Comparison of ENCODE assay signal across 13 cellular contexts in the genomic region with DNA sequence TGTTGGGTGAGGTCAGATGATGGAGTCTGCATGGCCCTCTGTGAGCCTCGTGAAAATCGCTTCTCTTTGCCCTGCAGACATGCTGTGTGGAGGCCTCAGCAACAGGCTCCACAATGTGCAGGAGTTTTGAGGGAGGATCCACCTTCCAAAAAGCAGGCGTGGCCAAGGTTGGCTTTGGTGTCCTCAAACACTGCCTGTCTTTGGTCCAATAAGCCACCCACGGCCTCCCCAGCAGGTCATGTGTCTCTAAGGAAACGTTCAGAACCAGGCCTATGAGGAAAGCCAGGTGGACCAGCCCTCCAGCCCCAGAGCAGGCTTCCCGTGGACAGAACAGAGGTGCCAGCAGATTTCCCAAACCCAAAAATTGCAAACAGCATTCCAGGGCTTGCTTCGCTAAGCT.
DNase-seq lines count a peak whose midpoint lies in the region; ATAC-seq and TF ChIP-seq lines count a peak whose summit lies in the region.
"Had no signal": no experiment of that assay in that cellular context is flagged by ENCODE, and none has a peak within 500 bp of the region (broad histone marks: within the 10 kb centered on the region; RNA-seq: fewer than 3 reads in every experiment).

No MANE protein-coding gene starts in this region.

- H2BK120ac ChIP-seq in neuronal stem cell (ENCODE audit: low read depth, low read length): no peak overlapping the region

- DNase-seq in cardiac muscle cell (ENCODE audit: low read depth in 1 of 2, low spot score in 1 of 2) (no peak), Right ventricle myocardium inferior (ENCODE audit: missing footprints) (no peak), neuronal stem cell (ENCODE audit: low spot score) (no peak), NCI-H226 (no peak), GM10266 (ENCODE audit: extremely low spot score) (no peak)
- peak; percentile 35 for DNase-seq in Jurkat, Clone E6-1 (ENCODE audit: low read depth, low spot score)
- DNase-seq: Caco-2; CD4-positive, alpha-beta T cell; GDM1; GOT3; H9 had no signal

- H4K20me1 ChIP-seq in BLaER1 treated with 17β-estradiol and CSF1 and Interleukin-3, amounts not matched to agents 10 nM and 100 nM: no peaks in the 10 kb centered on the region

- H3K23ac ChIP-seq in neuronal stem cell (ENCODE audit: low read depth, low read length, poor library complexity): peak overlapping the region; percentile 68

- peaks cover 31% of the 10 kb centered on the region for H3K4me1 ChIP-seq in cardiac muscle cell (ENCODE audit: low read depth)
- H3K4me1 ChIP-seq in BLaER1 treated with 17β-estradiol and CSF1 and Interleukin-3, amounts not matched to agents 10 nM and 100 nM: peaks cover 30 to 39% (median 35%) of the 10 kb centered on the region in 10 experiments
- H3K4me1 ChIP-seq in neuronal stem cell (ENCODE audit: control insufficient read depth in 2 of 2, insufficient read depth in 1 of 2, low read depth in 1 of 2, low read length in 2 of 2): peaks cover 0 to 1% of the 10 kb centered on the region in 2 donors
- H3K4me1 ChIP-seq: Caco-2 had no signal

- ATAC-seq in Right ventricle myocardium inferior: no peak

- no peaks in the 10 kb centered on the region for H3K27me3 ChIP-seq in cardiac muscle cell
- no peaks in the 10 kb centered on the region for H3K27me3 ChIP-seq in BLaER1 treated with 17β-estradiol and CSF1 and Interleukin-3, amounts not matched to agents 10 nM and 100 nM
- no peaks in the 10 kb centered on the region for H3K27me3 ChIP-seq in neuronal stem cell (ENCODE audit: control insufficient read depth in 3 of 3, insufficient read depth in 3 of 3, low read depth in 1 of 3, low read length in 3 of 3)

- H3K9ac ChIP-seq in BLaER1 treated with 17β-estradiol and CSF1 and Interleukin-3, amounts not matched to agents 10 nM and 100 nM: no peak overlapping the region
- H3K9ac ChIP-seq in neuronal stem cell (ENCODE audit: low read depth, low read length, poor library complexity): no peak overlapping the region

- intact Hi-C loops in Right ventricle myocardium inferior (cut with DNase I): no loop called here

- no peak overlapping the region for H2AFZ ChIP-seq in neuronal stem cell (ENCODE audit: low read length)

- peak overlapping the region; percentile 6 for H2AK5ac ChIP-seq in neuronal stem cell (ENCODE audit: low read depth, low read length)

- WGBS in neuronal stem cell (ENCODE audit: extremely low coverage in 2 of 2, insufficient read length in 2 of 2, insufficient replicate concordance in 1 of 2), 2 donors: no CpG with 5 or more reads among the region's 7 CpGs

- peak overlapping the region; percentile 5 for H2BK15ac ChIP-seq in neuronal stem cell (ENCODE audit: low read length)

- H3K9me3 ChIP-seq in cardiac muscle cell (ENCODE audit: low read depth) (no peaks in the 10 kb centered on the region), neuronal stem cell (replicated peaks in 1 of 2; ENCODE audit: control insufficient read depth in 2 of 2, insufficient read depth in 1 of 2, low read depth in 1 of 2, low read length in 2 of 2) (peaks cover 0 to 2% of the 10 kb centered on the region in 2 donors)
- H3K9me3 ChIP-seq in BLaER1 treated with 17β-estradiol and CSF1 and Interleukin-3, amounts not matched to agents 10 nM and 100 nM (replicated peaks in 1 of 11): no peaks in the 10 kb centered on the region
- H3K9me3 ChIP-seq: Caco-2 had no signal

- H4K8ac ChIP-seq in neuronal stem cell (ENCODE audit: low read depth, low read length): no peak overlapping the region

- H3K18ac ChIP-seq in neuronal stem cell (ENCODE audit: low read length): no peak overlapping the region

- no peak for TF ChIP-seq CTCF in cardiac muscle cell (IDR thresholded peaks at IDR 0.05; ENCODE audit: low read depth, low read length)
- TF ChIP-seq CTCF in GM10266 (IDR thresholded peaks at IDR 0.05; ENCODE audit: control insufficient read depth, insufficient read depth, low read depth, missing control alignments): no peak

- H3K27ac ChIP-seq in cardiac muscle cell: peak overlapping the region; percentile 99
- H3K27ac ChIP-seq in BLaER1 treated with 17β-estradiol and CSF1 and Interleukin-3, amounts not matched to agents 10 nM and 100 nM: peak overlapping the region in 6 of 11 experiments; percentile 3 to 36 (median 18); a peak in 8 of 22 replicates
- H3K27ac ChIP-seq in neuronal stem cell (replicated peaks; ENCODE audit: low read length): no peak overlapping the region
- H3K27ac ChIP-seq: C4-2B had no signal

- H2BK5ac ChIP-seq in neuronal stem cell (ENCODE audit: low read length): no peak overlapping the region

- H3K4me3 ChIP-seq in cardiac muscle cell (no peak overlapping the region), neuronal stem cell (ENCODE audit: low read length in 2 of 2) (no peak overlapping the region)
- no peak overlapping the region for H3K4me3 ChIP-seq in BLaER1 treated with 17β-estradiol and CSF1 and Interleukin-3, amounts not matched to agents 10 nM and 100 nM
- peak overlapping the region; percentile 16 for H3K4me3 ChIP-seq in Jurkat, Clone E6-1 (ENCODE audit: low read length)

- H3K36me3 ChIP-seq in cardiac muscle cell (no peaks in the 10 kb centered on the region), neuronal stem cell (replicated peaks in 1 of 2; ENCODE audit: control insufficient read depth in 2 of 2, insufficient read depth in 2 of 2, low read length in 2 of 2) (no peaks in the 10 kb centered on the region)
- H3K36me3 ChIP-seq in BLaER1 treated with 17β-estradiol and CSF1 and Interleukin-3, amounts not matched to agents 10 nM and 100 nM: no peaks in the 10 kb centered on the region

- H2BK12ac ChIP-seq in neuronal stem cell (ENCODE audit: low read length): no peak overlapping the region

- H3K79me1 ChIP-seq in neuronal stem cell (ENCODE audit: low read depth, low read length): no peaks in the 10 kb centered on the region

- H4K91ac ChIP-seq in neuronal stem cell (ENCODE audit: low read depth, low read length, poor library complexity): no peak overlapping the region

- H3K4me2 ChIP-seq in BLaER1 treated with 17β-estradiol and CSF1 and Interleukin-3, amounts not matched to agents 10 nM and 100 nM: peak overlapping the region; percentile 33 to 80 (median 55)
- no peak overlapping the region for H3K4me2 ChIP-seq in neuronal stem cell (ENCODE audit: insufficient read depth, low read length, poor library complexity, severe bottlenecking)

- peak overlapping the region; percentile 83 for H3K14ac ChIP-seq in neuronal stem cell (ENCODE audit: low read length)

- H3K4ac ChIP-seq in neuronal stem cell (ENCODE audit: low read length): no peak overlapping the region
